20 cellular contexts compared by ENCODE assay signal in the genomic region with DNA sequence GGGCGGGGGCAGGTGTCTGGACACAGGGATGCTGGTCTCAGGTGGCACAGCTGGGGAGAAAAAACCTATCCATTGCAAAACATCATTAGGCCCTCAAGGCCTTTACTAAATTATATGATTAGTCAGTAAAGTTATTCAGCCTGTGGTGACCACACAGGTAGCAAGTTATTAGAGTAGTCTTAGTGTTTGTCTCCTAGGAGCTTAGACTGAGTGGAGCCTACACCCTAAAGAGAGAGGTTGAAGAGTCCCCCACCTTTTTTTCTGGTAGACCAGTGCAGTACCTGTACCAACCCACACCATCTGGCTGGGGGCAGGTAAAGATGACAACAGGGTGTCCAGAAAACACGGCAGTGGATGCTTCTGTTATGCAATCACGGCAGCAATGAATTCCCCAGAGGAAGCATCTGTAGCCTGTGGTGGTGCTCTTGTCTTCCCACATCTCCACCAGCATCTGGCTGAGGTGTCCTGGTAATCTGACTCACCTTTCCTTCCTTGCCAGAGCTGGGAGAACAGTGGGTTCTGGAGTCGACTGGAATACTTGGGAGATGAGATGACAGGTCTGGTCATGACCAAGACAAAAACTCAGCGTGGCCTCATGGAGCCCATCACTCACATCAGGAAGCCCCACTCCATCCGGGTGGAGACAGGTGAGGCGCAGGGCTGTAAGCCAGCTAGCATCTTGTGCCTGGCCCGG. TPM values are rescaled to one million over a fixed set of nuclear protein-coding genes. Genes with fewer than 3 reads are reported as not detected.
DNase-seq lines count a peak whose midpoint lies in the region; ATAC-seq and TF ChIP-seq lines count a peak whose summit lies in the region.
"Had no signal": no experiment of that assay in that cellular context is flagged by ENCODE, and none has a peak within 500 bp of the region (broad histone marks: within the 10 kb centered on the region; RNA-seq: fewer than 3 reads in every experiment).

No MANE protein-coding gene starts in this region.

- H3K18ac ChIP-seq in trophoblast cell (ENCODE audit: low read length): no peak overlapping the region

- H3K27ac Mint-ChIP-seq in endodermal cell: no peak overlapping the region
- H3K27ac Mint-ChIP-seq: CD4-positive, CD25-positive, alpha-beta regulatory T cell had no signal

- H3K9ac ChIP-seq in trophoblast cell (ENCODE audit: low read length): no peak overlapping the region
- no peak overlapping the region for H3K9ac ChIP-seq in endodermal cell (ENCODE audit: extremely low read depth, low read length, poor library complexity, severe bottlenecking)
- H3K9ac ChIP-seq: KMS-11 had no signal

- H3K9me3 ChIP-seq in trophoblast cell (ENCODE audit: insufficient read depth, low read depth, low read length) (no peaks in the 10 kb centered on the region), endodermal cell (ENCODE audit: control insufficient read depth, low read length) (no peaks in the 10 kb centered on the region)

- H3K36me3 ChIP-seq in trophoblast cell (ENCODE audit: control insufficient read depth in 1 of 2, insufficient read depth in 2 of 2, low read length in 2 of 2) (no peaks in the 10 kb centered on the region), endodermal cell (ENCODE audit: control insufficient read depth, insufficient read depth, low read length) (no peaks in the 10 kb centered on the region)

- H3K4me1 Mint-ChIP-seq in endodermal cell: peaks cover 6% of the 10 kb centered on the region

- peak; percentile 50 for DNase-seq in NCI-H226
- DNase-seq in amniotic epithelial cell (ENCODE audit: low read depth): peak; percentile 24
- peak; percentile 94 to 95 for DNase-seq in trophoblast cell
- no peak for DNase-seq in endodermal cell
- DNase-seq in amniotic stem cell (lab: John Stamatoyannopoulos, UW): no peak
- DNase-seq: ACHN; Calu3; CD4-positive, CD25-positive, alpha-beta regulatory T cell; DMS79; GDM1; GOT3; MM.1S; NCI-H1930; NCI-H524; RPMI8226 had no signal

- no peak overlapping the region for H4K8ac ChIP-seq in trophoblast cell (ENCODE audit: low read depth, low read length)

- WGBS in trophoblast cell (ENCODE audit: extremely low coverage, insufficient coverage, insufficient read length): no CpG with 5 or more reads among the region's 8 CpGs
- 89 to 92% methylated on average over 5 to 8 of the region's 8 CpGs for WGBS in endodermal cell (ENCODE audit: insufficient coverage in 1 of 2, insufficient read length in 1 of 2), 2 experiments

- H2BK120ac ChIP-seq in trophoblast cell (ENCODE audit: insufficient read depth, low read length, poor library complexity): no peak overlapping the region

- no peak overlapping the region for H3K23ac ChIP-seq in trophoblast cell (ENCODE audit: low read length)

- H3K36me3 Mint-ChIP-seq in endodermal cell (ENCODE audit: low read depth): no peaks in the 10 kb centered on the region
- H3K36me3 Mint-ChIP-seq: CD4-positive, CD25-positive, alpha-beta regulatory T cell had no signal

- H3K4me3 ChIP-seq in trophoblast cell (ENCODE audit: low read depth, low read length) (no peak overlapping the region), endodermal cell (ENCODE audit: low read length) (no peak overlapping the region)

- H3K79me2 ChIP-seq in trophoblast cell (ENCODE audit: control insufficient read depth, insufficient read depth, low read length, poor library complexity): no peaks in the 10 kb centered on the region

- TF ChIP-seq CTCF in endodermal cell (conservative IDR thresholded peaks at IDR 0.05): no peak

- H3K9me3 Mint-ChIP-seq in endodermal cell: no peaks in the 10 kb centered on the region
- H3K9me3 Mint-ChIP-seq: CD4-positive, CD25-positive, alpha-beta regulatory T cell had no signal

- H3K4me2 ChIP-seq in trophoblast cell (ENCODE audit: low read length): no peak overlapping the region
- H3K4me2 ChIP-seq: KMS-11 had no signal

- no peak overlapping the region for H2BK12ac ChIP-seq in trophoblast cell (ENCODE audit: low read length)

- no peak overlapping the region for H4K12ac ChIP-seq in trophoblast cell (ENCODE audit: low read depth, low read length)

- H3K27ac ChIP-seq in trophoblast cell (ENCODE audit: low read depth, low read length) (no peak overlapping the region), endodermal cell (ENCODE audit: low read depth, low read length) (no peak overlapping the region)
- H3K27ac ChIP-seq: KMS-11 had no signal

- H3K27me3 ChIP-seq in trophoblast cell (ENCODE audit: insufficient read depth, low read length) (no peaks in the 10 kb centered on the region), endodermal cell (ENCODE audit: control insufficient read depth, insufficient read depth, low read length, poor library complexity, severe bottlenecking) (no peaks in the 10 kb centered on the region)

- H3K4me1 ChIP-seq in trophoblast cell (ENCODE audit: control insufficient read depth in 1 of 2, insufficient read depth in 2 of 2, low read length in 2 of 2): peaks cover 20 to 23% of the 10 kb centered on the region in 2 experiments
- no peaks in the 10 kb centered on the region for H3K4me1 ChIP-seq in endodermal cell (ENCODE audit: control insufficient read depth, insufficient read depth, low read length)

- no peak overlapping the region for H2AK5ac ChIP-seq in trophoblast cell (ENCODE audit: low read length)

- H3K4me3 Mint-ChIP-seq in endodermal cell: no peak overlapping the region

- H4K91ac ChIP-seq in trophoblast cell (ENCODE audit: low read depth, low read length): no peak overlapping the region

- ATAC-seq in esophagus mucosa (peak; percentile 33), GM21619 (IDR thresholded peaks at IDR 0.05; ENCODE audit: unreplicated experiment) (no peak)

- H3K4ac ChIP-seq in trophoblast cell (ENCODE audit: low read depth, low read length): no peak overlapping the region

- H3K14ac ChIP-seq in trophoblast cell (ENCODE audit: low read length): no peak overlapping the region

- H2BK5ac ChIP-seq in trophoblast cell (ENCODE audit: low read depth, low read length, poor library complexity): no peak overlapping the region

- H3K27me3 Mint-ChIP-seq in endodermal cell (ENCODE audit: insufficient read depth): peaks cover 6% of the 10 kb centered on the region
- H3K27me3 Mint-ChIP-seq: CD4-positive, CD25-positive, alpha-beta regulatory T cell had no signal

- peaks cover 4% of the 10 kb centered on the region for H3K79me1 ChIP-seq in trophoblast cell (ENCODE audit: low read length)

- H2AFZ ChIP-seq in trophoblast cell (ENCODE audit: insufficient read depth, low read length, poor library complexity): no peak overlapping the region

RNA-seq across cellular contexts. Expression of gene MYCBPAP, which starts 11.0 kb away (rescaled TPM):
- total RNA-seq in esophagus mucosa (0.40 TPM), endodermal cell (1 to 10 TPM; 3.5 to 7.1 TPM)
- polyA plus RNA-seq in trophoblast cell (2013): 0.08 and 0.18 TPM in 2 replicates
- polyA plus RNA-seq in endodermal cell (2013, experiment 1 of 2): 2.6 TPM
- 1.6 TPM for polyA plus RNA-seq in endodermal cell (2013, experiment 2 of 2)

RNA-seq across cellular contexts. Expression of gene EPN3, which starts 13.2 kb away (rescaled TPM):
- total RNA-seq in esophagus mucosa: 38.5 TPM
- 14.5 and 16.1 TPM in 2 replicates for polyA plus RNA-seq in trophoblast cell (2013)
- under 1 TPM in 1 of 2 donors, not detected in 1; 0.66 TPM for total RNA-seq in endodermal cell
- 0.21 TPM for polyA plus RNA-seq in endodermal cell (2013, experiment 1 of 2)
- not detected for polyA plus RNA-seq in endodermal cell (2013, experiment 2 of 2)
- total RNA-seq: CD4-positive, CD25-positive, alpha-beta regulatory T cell; SK-MEL-5 had no signal
- polyA plus RNA-seq: CD4-positive, CD25-positive, alpha-beta regulatory T cell had no signal

RNA-seq across cellular contexts. Expression of gene SPATA20, which starts 27.7 kb away (rescaled TPM):
- total RNA-seq in esophagus mucosa (16.8 TPM), endodermal cell (10 to 100 TPM; 40.4 to 40.5 TPM)
- polyA plus RNA-seq in trophoblast cell (2013): 13.4 and 15.5 TPM in 2 replicates
- 22.2 TPM for polyA plus RNA-seq in endodermal cell (2013, experiment 1 of 2)
- 21.2 TPM for polyA plus RNA-seq in endodermal cell (2013, experiment 2 of 2)

RNA-seq across cellular contexts. Expression of gene RSAD1, which starts 40.6 kb away (rescaled TPM):
- 10.8 TPM for total RNA-seq in esophagus mucosa
- 7.2 and 7.7 TPM in 2 replicates for polyA plus RNA-seq in trophoblast cell (2013)
- total RNA-seq in endodermal cell: 10 to 100 TPM; 26.6 to 35.8 TPM
- polyA plus RNA-seq in endodermal cell (2013, experiment 1 of 2): 32.2 TPM
- 25.3 TPM for polyA plus RNA-seq in endodermal cell (2013, experiment 2 of 2)

RNA-seq across cellular contexts. Expression of gene CACNA1G, which starts 41.2 kb away (rescaled TPM):
- 0.08 TPM for total RNA-seq in esophagus mucosa
- 0.04 TPM in 2 replicates for polyA plus RNA-seq in trophoblast cell (2013)
- total RNA-seq in endodermal cell: 1 to 10 TPM in 1 of 2 donors, under 1 TPM in 1; 0.84 to 1.1 TPM
- polyA plus RNA-seq in endodermal cell (2013, experiment 1 of 2): 7.5 TPM
- polyA plus RNA-seq in endodermal cell (2013, experiment 2 of 2): 6.6 TPM
- total RNA-seq: Calu3, OCI-LY7, SK-MEL-5 had no signal
- polyA plus RNA-seq: CD4-positive, CD25-positive, alpha-beta regulatory T cell had no signal

Comparison
In these comparisons a context has a peak if more than half of its experiments do, and no peak if none do; other contexts are left out.
1. DNase-seq: peak in NCI-H226 (single experiment), amniotic epithelial cell (single experiment) and trophoblast cell (2 of 2); none in endodermal cell (single experiment) and amniotic stem cell (single experiment).
2. RNA of gene EPN3, which starts 13.2 kb away (total RNA-seq): 38.5 TPM in esophagus mucosa (single experiment); 0.66 TPM in endodermal cell; every median in the first group is over 10 times any median in the second.